ENCODE assay signal across 8 cellular contexts in genomic region chr3:48439820-48440589, GRCh38. TPM values are rescaled to one million over a fixed set of nuclear protein-coding genes. Genes with fewer than 3 reads are reported as not detected.
DNase-seq lines count a peak whose midpoint lies in the region; ATAC-seq, FAIRE-seq and TF ChIP-seq lines count a peak whose summit lies in the region.

Gene CCDC51 (minus strand): TSS chr3:48440119. CDS start chr3:48435128, 4,991 bp downstream.
Gene TMA7 (plus strand): TSS chr3:48440257. CDS start chr3:48440297, 40 bp downstream.

- peak within 1 kb of the TSS; percentile 68 for H3K4me3 ChIP-seq in BJ (ENCODE audit: low read depth, low read length)

- POLR2A ChIA-PET in BJ (lab: Charles Lee) = no interaction called here

- peak; percentile 5 for FAIRE-seq in colon (lab: Jason Lieb, UNC)

- TF ChIP-seq CTCF in BJ (IDR thresholded peaks at IDR 0.05; ENCODE audit: insufficient read depth, low read depth, low read length) = no peak

- DNase-seq in BJ (ENCODE audit: low read depth) = peak; percentile 77
- peak; percentile 98 for DNase-seq in GM19240 (ENCODE audit: insufficient read length, low spot score)
- DNase-seq in NCI-H526 (lab: John Stamatoyannopoulos, UW) = peak; percentile 96 to 98
- peak; percentile 99 for DNase-seq in activated CD4-positive, alpha-beta T cell treated with anti-CD3 and anti-CD28 coated beads for 48 hours
- DNase-seq in kidney glomerular epithelial cell (lab: John Stamatoyannopoulos, UW) = peak; percentile 94
- peak; percentile 92 to 94 for DNase-seq in stimulated activated CD4-positive, alpha-beta T cell treated with anti-CD3 and anti-CD28 coated beads, Interleukin-1b, Interleukin-23, amount 100 ng/mL, for 1 hour (ENCODE audit: low read depth in 2 of 2)

- CTCF ChIA-PET in BJ (lab: Yijun Ruan, JAX) = interaction anchor here (0.6 to 3.7 kb wide), 15 partner anchors 9 to 508 kb away, joined by 3 to 39 read pairs (median 4); no protein-coding TSS in a partner anchor

- no peaks in the 10 kb centered on the region for H3K27me3 ChIP-seq in BJ (ENCODE audit: control insufficient read depth, insufficient read depth, low read length)

- H3K36me3 ChIP-seq in BJ (ENCODE audit: control insufficient read depth, insufficient read depth, low read length) = peaks cover 3% of the 10 kb centered on the region; the same call in 1 of the 2 replicates

- ATAC-seq in HG03460 (IDR thresholded peaks at IDR 0.05; ENCODE audit: unreplicated experiment) = peak; percentile 93

RNA-seq across cellular contexts. Expression of gene CCDC51, which starts in this region (rescaled TPM):
- 11.6 and 14.3 TPM in 2 replicates for polyA plus RNA-seq in BJ (2011; rRNA removed)
- polyA minus RNA-seq in BJ (2011; rRNA and poly(A)+ RNA removed) = 6.6 and 7.9 TPM in 2 replicates

RNA-seq across cellular contexts. Expression of gene TMA7, which starts in this region (rescaled TPM):
- 53.8 and 162 TPM in 2 replicates for polyA plus RNA-seq in BJ (2011; rRNA removed)
- 9.3 and 10.4 TPM in 2 replicates for polyA minus RNA-seq in BJ (2011; rRNA and poly(A)+ RNA removed)

Comparison
In these comparisons a context has a peak if more than half of its experiments do, and no peak if none do; other contexts are left out.
1. Peak in every context shown above with its lines: DNase-seq, ATAC-seq and H3K4me3 ChIP-seq.